In genomic region chr14:91607322-91608047, GRCh38 we compare ENCODE assay signal across 1 cellular context.
TF ChIP-seq lines count a peak whose summit lies in the region.

No MANE protein-coding gene starts in this region.

TF ChIP-seq in liver, 16 proteins besides CTCF, POLR2A, EP300 and RAD21:
- TF ChIP-seq GABPA (IDR thresholded peaks at IDR 0.05 in 1 of 2, conservative IDR thresholded peaks at IDR 0.05 in 1 of 2) (no peak), ZBTB33 (IDR thresholded peaks at IDR 0.05) (no peak), HNF4A (conservative IDR thresholded peaks at IDR 0.05) (peak; percentile 60 to 69), EGR1 (IDR thresholded peaks at IDR 0.05; ENCODE audit: low read depth in 2 of 2) (no peak), FOXA1 (IDR thresholded peaks at IDR 0.05) (no peak), REST (IDR thresholded peaks at IDR 0.05) (no peak), JUND (IDR thresholded peaks at IDR 0.05) (no peak), TAF1 (conservative IDR thresholded peaks at IDR 0.05) (no peak), FOXA2 (IDR thresholded peaks at IDR 0.05) (no peak), YY1 (IDR thresholded peaks at IDR 0.05) (no peak), RXRA (IDR thresholded peaks at IDR 0.05) (no peak), HNF4G (IDR thresholded peaks at IDR 0.05) (peak; percentile 11), MAX (IDR thresholded peaks at IDR 0.05) (no peak), NR2F2 (IDR thresholded peaks at IDR 0.05) (no peak), SP1 (IDR thresholded peaks at IDR 0.05) (peak; percentile 17), ATF3 (IDR thresholded peaks at IDR 0.05) (no peak)
